21 cellular contexts compared by ENCODE assay signal in the genomic region with DNA sequence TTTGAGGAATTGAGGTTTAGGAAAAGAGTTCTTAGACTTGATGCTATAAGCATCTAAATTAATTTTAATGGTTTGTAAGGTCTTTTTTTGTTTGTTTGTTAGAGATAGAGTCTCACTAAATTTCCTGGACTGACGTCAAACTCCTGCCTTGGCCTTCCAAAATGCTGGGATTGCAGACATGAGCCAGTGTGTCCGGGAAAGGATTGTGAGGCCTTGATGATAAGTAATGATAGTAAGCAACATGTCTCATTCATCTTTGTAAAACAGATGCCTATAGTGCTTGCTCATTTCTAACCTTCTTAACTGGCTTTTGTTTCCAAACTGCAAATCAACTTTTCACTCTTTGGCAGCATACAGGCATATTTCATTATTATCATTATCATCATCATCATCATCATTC.
DNase-seq lines count a peak whose midpoint lies in the region; ATAC-seq, FAIRE-seq and TF ChIP-seq lines count a peak whose summit lies in the region.
"Had no signal": no experiment of that assay in that cellular context is flagged by ENCODE, and none has a peak within 500 bp of the region (broad histone marks: within the 10 kb centered on the region; RNA-seq: fewer than 3 reads in every experiment).

No MANE protein-coding gene starts in this region.

- H4K5ac ChIP-seq in H1 (ENCODE audit: insufficient read length, low read depth, low read length) = no peak overlapping the region

- no peak overlapping the region for H2AK5ac ChIP-seq in H1 (ENCODE audit: low read depth, low read length)

- POLR2A ChIA-PET in H1 (lab: Charles Lee; ENCODE audit: partially characterized antibody) = no interaction called here

- no peak overlapping the region for H2BK12ac ChIP-seq in H1 (ENCODE audit: low read depth, low read length)

- H3K36me3 ChIP-seq in GM23338 (ENCODE audit: insufficient read depth) = no peaks in the 10 kb centered on the region
- no peaks in the 10 kb centered on the region for H3K36me3 ChIP-seq in H1 (ENCODE audit: control insufficient read depth in 2 of 4, insufficient read depth in 4 of 4, low read length in 3 of 4)
- H3K36me3 ChIP-seq in gastroesophageal sphincter = no peaks in the 10 kb centered on the region
- H3K36me3 ChIP-seq: BLaER1 had no signal

- no peaks in the 10 kb centered on the region; the same call in 1 of the 2 replicates for H3K23me2 ChIP-seq in H1 (ENCODE audit: low read depth, low read length)

- H3K14ac ChIP-seq in H1 (ENCODE audit: insufficient read length) = no peak overlapping the region

- no peak overlapping the region for H4K91ac ChIP-seq in H1 (replicated peaks; ENCODE audit: insufficient read length, low read length)

- no peak overlapping the region for H3K4me3 Mint-ChIP-seq in GM23338
- H3K4me3 Mint-ChIP-seq: B cell; CD4-positive, CD25-positive, alpha-beta regulatory T cell; CD8-positive, alpha-beta T cell had no signal

- CTCF ChIA-PET in H1 (lab: Charles Lee; ENCODE audit: partially characterized antibody) = no interaction called here

- no peak overlapping the region for H3K23ac ChIP-seq in H1 (ENCODE audit: insufficient read length)

- H3K4me2 ChIP-seq in GM23338 (no peak overlapping the region), H1 (ENCODE audit: insufficient read depth in 1 of 2, low read depth in 2 of 2, low read length in 2 of 2) (no peak overlapping the region)
- H3K4me2 ChIP-seq: BLaER1 had no signal

- no peak overlapping the region for H3K4ac ChIP-seq in H1 (replicated peaks; ENCODE audit: insufficient read length, low read depth, low read length)

- no peak overlapping the region for H4K8ac ChIP-seq in H1 (ENCODE audit: extremely low read depth, insufficient read depth, low read length)

- H3K4me3 ChIP-seq in GM23338 (no peak overlapping the region), H1 (ENCODE audit: extremely low read depth in 1 of 4, insufficient read depth in 2 of 4, low read depth in 3 of 4, low read length in 4 of 4) (no peak overlapping the region), fibroblast of the aortic adventitia (ENCODE audit: low read depth, low read length) (no peak overlapping the region), gastroesophageal sphincter (no peak overlapping the region)
- H3K4me3 ChIP-seq: BLaER1 had no signal

- no peak overlapping the region for H2BK120ac ChIP-seq in H1 (replicated peaks; ENCODE audit: low read depth, low read length)

- H3K36me3 Mint-ChIP-seq in GM23338 (ENCODE audit: low read depth) = no peaks in the 10 kb centered on the region
- H3K36me3 Mint-ChIP-seq: CD4-positive, CD25-positive, alpha-beta regulatory T cell; CD8-positive, alpha-beta T cell had no signal

- H3K18ac ChIP-seq in H1 (ENCODE audit: extremely low read depth, low read length) = no peak overlapping the region

- no peak for TF ChIP-seq CTCF in GM23338 (conservative IDR thresholded peaks at IDR 0.05; ENCODE audit: low read depth in 2 of 2)
- TF ChIP-seq CTCF in H1 (IDR thresholded peaks at IDR 0.05; ENCODE audit: control extremely low read depth in 1 of 3, insufficient read depth in 1 of 3, low read depth in 1 of 3, low read length in 3 of 3) = no peak
- no peak for TF ChIP-seq CTCF in fibroblast of the aortic adventitia (IDR thresholded peaks at IDR 0.05; ENCODE audit: insufficient read depth, low read length)
- no peak for TF ChIP-seq CTCF in gastroesophageal sphincter (IDR thresholded peaks at IDR 0.05)

- H4K20me1 ChIP-seq in GM23338 (replicated peaks; ENCODE audit: insufficient read depth) (no peaks in the 10 kb centered on the region), H1 (replicated peaks in 1 of 2; ENCODE audit: control insufficient read depth in 1 of 2, insufficient read depth in 2 of 2, low read length in 2 of 2) (no peaks in the 10 kb centered on the region)
- H4K20me1 ChIP-seq: BLaER1 had no signal

- H3K79me1 ChIP-seq in H1 (ENCODE audit: low read depth, low read length) = no peaks in the 10 kb centered on the region

- no peak overlapping the region for H2BK15ac ChIP-seq in H1 (ENCODE audit: low read length)

- H2AFZ ChIP-seq in GM23338 (0 out of 2 replicates have a peak overlapping the region, but pooled peaks have one; percentile 48), H1 (ENCODE audit: low read length) (0 out of 2 replicates have a peak overlapping the region, but pooled peaks have one; percentile 34)

- 87% methylated on average over 2 of the region's 2 CpGs; no CpG with 5 or more reads in 1 of the 2 experiments for WGBS in H1 (ENCODE audit: extremely low coverage in 1 of 2, insufficient coverage in 1 of 2, insufficient read length in 1 of 2, insufficient replicate concordance in 2 of 2, low coverage in 1 of 2, low lambda C conversion rate in 2 of 2, missing lambda C conversion rate in 1 of 2), 2 experiments
- WGBS in gastroesophageal sphincter (ENCODE audit: low coverage in 1 of 2), 2 donors = 44 to 65% methylated on average over 2 of the region's 2 CpGs

- H3K9me3 ChIP-seq in H1 (ENCODE audit: insufficient read depth in 2 of 2, low read depth in 1 of 2, low read length in 1 of 2) (no peaks in the 10 kb centered on the region), gastroesophageal sphincter (no peaks in the 10 kb centered on the region)
- H3K9me3 ChIP-seq: BLaER1, Caco-2 had no signal

- no peak overlapping the region for H2BK5ac ChIP-seq in H1 (ENCODE audit: low read depth, low read length)

- no peak for FAIRE-seq in H1 (lab: Jason Lieb, UNC)
- FAIRE-seq: A204.1, G401.6 had no signal

- TF ChIP-seq RAD21 in H1 (IDR thresholded peaks at IDR 0.05 in 1 of 2, conservative IDR thresholded peaks at IDR 0.05 in 1 of 2; ENCODE audit: low read depth in 2 of 2, low read length in 2 of 2) = no peak

- H3K27ac Mint-ChIP-seq in GM23338 = no peak overlapping the region
- H3K27ac Mint-ChIP-seq: B cell; CD4-positive, CD25-positive, alpha-beta regulatory T cell; CD8-positive, alpha-beta T cell had no signal

- H2BK20ac ChIP-seq in H1 (ENCODE audit: low read length) = no peak overlapping the region

- H3K79me2 ChIP-seq in GM23338 (replicated peaks; ENCODE audit: insufficient read depth) = no peaks in the 10 kb centered on the region
- no peaks in the 10 kb centered on the region for H3K79me2 ChIP-seq in H1 (ENCODE audit: control insufficient read depth in 1 of 2, insufficient read depth in 2 of 2, low read length in 2 of 2)

- peaks cover 2% of the 10 kb centered on the region for H3K27me3 Mint-ChIP-seq in GM23338 (ENCODE audit: insufficient read depth, low read depth, poor library complexity)
- H3K27me3 Mint-ChIP-seq: B cell; CD4-positive, CD25-positive, alpha-beta regulatory T cell had no signal

- H3K9ac ChIP-seq in H1 (replicated peaks in 1 of 4; ENCODE audit: extremely low read depth in 1 of 4, low read depth in 3 of 4, low read length in 3 of 4) = no peak overlapping the region
- H3K9ac ChIP-seq: BLaER1 had no signal

- no peak for TF ChIP-seq POLR2A in H1 (IDR thresholded peaks at IDR 0.05; ENCODE audit: control extremely low read depth in 1 of 2, low read depth in 2 of 2, low read length in 2 of 2)
- TF ChIP-seq POLR2A in gastroesophageal sphincter (IDR thresholded peaks at IDR 0.05) = no peak

- H3K56ac ChIP-seq in H1 (replicated peaks; ENCODE audit: insufficient read length, low read depth, low read length) = no peak overlapping the region

- intact Hi-C loops in posterior vena cava (cut with DNase I) = no loop called here

- H3K9me3 Mint-ChIP-seq in GM23338 = no peaks in the 10 kb centered on the region
- H3K9me3 Mint-ChIP-seq: CD8-positive, alpha-beta T cell had no signal

- no peaks in the 10 kb centered on the region for H3F3A ChIP-seq in GM23338 (replicated peaks; ENCODE audit: low read depth)

- peaks cover 3% of the 10 kb centered on the region; the same call in 1 of the 3 replicates for H3K4me1 Mint-ChIP-seq in GM23338
- H3K4me1 Mint-ChIP-seq: B cell; CD4-positive, CD25-positive, alpha-beta regulatory T cell had no signal

- H3K4me1 ChIP-seq in GM23338 (ENCODE audit: insufficient read depth) (no peaks in the 10 kb centered on the region), H1 (replicated peaks in 1 of 4; ENCODE audit: control insufficient read depth in 3 of 4, insufficient read depth in 4 of 4, low read length in 3 of 4) (no peaks in the 10 kb centered on the region), gastroesophageal sphincter (no peaks in the 10 kb centered on the region)
- H3K4me1 ChIP-seq: BLaER1, Caco-2 had no signal

- H3K27me3 ChIP-seq in GM23338 (ENCODE audit: insufficient read depth) (no peaks in the 10 kb centered on the region), H1 (replicated peaks in 1 of 4; ENCODE audit: control insufficient read depth in 3 of 4, extremely low read depth in 1 of 4, insufficient read depth in 3 of 4, low read length in 3 of 4) (no peaks in the 10 kb centered on the region), gastroesophageal sphincter (no peaks in the 10 kb centered on the region)
- H3K27me3 ChIP-seq: BLaER1 had no signal

- DNase-seq in GM23338 (ENCODE audit: low spot score) (no peak), H1 (ENCODE audit: low read depth in 1 of 2, low spot score in 2 of 2) (no peak), fibroblast of the aortic adventitia (ENCODE audit: low read depth) (peak; percentile 77), posterior vena cava (ENCODE audit: low spot score) (peak; percentile 81), MV-4-11 (lab: John Stamatoyannopoulos, UW) (no peak)
- DNase-seq: Caco-2; CD4-positive, CD25-positive, alpha-beta regulatory T cell; CD8-positive, alpha-beta T cell; DMS153; DND-41; GOT3; H7; HCEC 1CT had no signal

- no peaks in the 10 kb centered on the region for H3K9me2 ChIP-seq in GM23338 (ENCODE audit: insufficient read depth)

- ATAC-seq in GM23338 (no peak), GM18870 (IDR thresholded peaks at IDR 0.05; ENCODE audit: unreplicated experiment) (no peak), gastroesophageal sphincter (no peak)
- ATAC-seq: CD8-positive, alpha-beta T cell had no signal

- H3K27ac ChIP-seq in GM23338 (ENCODE audit: low read depth) (no peak overlapping the region), H1 (ENCODE audit: low read depth, low read length) (no peak overlapping the region), gastroesophageal sphincter (no peak overlapping the region)
- H3K27ac ChIP-seq: 22Rv1, BLaER1, C4-2B had no signal

- TF ChIP-seq EP300 in H1 (IDR thresholded peaks at IDR 0.05; ENCODE audit: borderline replicate concordance in 1 of 2, low read depth in 2 of 2, low read length in 2 of 2) (no peak), gastroesophageal sphincter (IDR thresholded peaks at IDR 0.05) (no peak)

TF ChIP-seq in H1, 55 proteins besides CTCF, POLR2A, EP300 and RAD21 (continues in another document):
- TF ChIP-seq CBX8 (IDR thresholded peaks at IDR 0.05; ENCODE audit: borderline replicate concordance, low read depth, low read length) (no peak), NANOG (IDR thresholded peaks at IDR 0.05; ENCODE audit: insufficient read depth, low read depth, low read length, poor library complexity, severe bottlenecking) (no peak), BACH1 (IDR thresholded peaks at IDR 0.05; ENCODE audit: low read length) (no peak)

Comparison
In these comparisons a context has a peak if more than half of its experiments do, and no peak if none do; other contexts are left out.
1. DNase-seq: peak in fibroblast of the aortic adventitia (single experiment) and posterior vena cava (single experiment); none in GM23338 (single experiment), H1 (0 of 2) and MV-4-11 (single experiment).